9 cellular contexts compared by ENCODE assay signal in the genomic region with DNA sequence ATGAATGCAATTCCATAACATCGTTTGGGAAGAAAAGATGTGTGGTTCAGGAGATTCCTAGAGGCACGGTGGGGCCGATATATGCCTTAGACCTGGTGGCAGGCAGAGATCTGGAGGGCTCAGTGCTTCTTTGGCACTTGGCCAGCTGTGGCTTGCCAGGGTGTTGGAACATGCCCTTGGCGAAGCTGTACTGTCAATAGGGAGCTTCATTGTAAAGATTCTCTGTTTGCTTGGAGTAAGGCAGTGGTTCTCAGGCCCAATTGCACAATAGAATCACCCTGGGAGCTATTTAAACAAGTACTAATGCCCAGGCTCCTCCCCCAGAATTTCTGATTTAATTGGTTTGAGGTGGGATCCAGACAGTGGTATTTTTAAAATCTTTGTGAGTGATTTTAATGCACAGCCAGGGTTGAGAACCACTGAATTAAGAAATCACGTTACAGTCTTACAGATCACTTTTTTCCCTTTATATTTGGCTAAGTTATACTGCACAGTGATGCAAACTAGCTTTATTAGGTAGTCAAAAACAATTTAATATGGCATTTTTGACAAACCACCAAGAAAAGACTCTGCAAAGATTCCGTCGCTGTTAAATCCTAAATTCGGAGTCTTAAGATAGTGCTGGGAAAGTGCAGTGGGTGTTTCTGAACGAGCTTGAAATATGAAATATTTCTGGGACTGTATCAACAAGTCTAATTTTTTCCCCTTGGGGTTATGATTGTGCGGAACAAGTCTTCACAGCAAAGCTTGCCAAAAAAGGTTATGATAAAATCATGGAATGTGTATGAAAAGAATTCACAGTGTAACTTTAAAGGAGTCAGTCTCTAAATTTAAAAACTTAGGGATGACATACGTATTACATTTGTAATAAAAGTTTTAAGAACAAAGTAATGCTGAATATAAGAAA.
A peak's percentile ranks its signal among the peaks of the same experiment; 100 is the strongest.
DNase-seq lines count a peak whose midpoint lies in the region; TF ChIP-seq lines count a peak whose summit lies in the region.
"Had no signal": no experiment of that assay in that cellular context is flagged by ENCODE, and none has a peak within 500 bp of the region (broad histone marks: within the 10 kb centered on the region; RNA-seq: fewer than 3 reads in every experiment).

No MANE protein-coding gene starts in this region.

- H3K79me2 ChIP-seq in osteoblast (ENCODE audit: insufficient read depth, low read length), result peaks cover 68% of the 10 kb centered on the region

- no peak overlapping the region for H2AFZ ChIP-seq in osteoblast (ENCODE audit: low read length)

- peak overlapping the region; percentile 69 for H3K4me2 ChIP-seq in osteoblast (ENCODE audit: insufficient read depth, low read length)

- H3K27me3 ChIP-seq in BE2C (peaks cover 4% of the 10 kb centered on the region; the same call in 1 of the 2 replicates), osteoblast (ENCODE audit: insufficient read depth, low read length) (no peaks in the 10 kb centered on the region)

- H4K20me1 ChIP-seq in osteoblast (ENCODE audit: insufficient read depth, low read length), result peaks cover 17% of the 10 kb centered on the region

- H3K27ac ChIP-seq in epithelial cell of prostate, result peak overlapping the region; percentile 50
- H3K27ac ChIP-seq in osteoblast (ENCODE audit: low read depth, low read length), result peak overlapping the region; percentile 87

- TF ChIP-seq CTCF in BE2C (IDR thresholded peaks at IDR 0.05; ENCODE audit: low read depth, low read length) (no peak), osteoblast (IDR thresholded peaks at IDR 0.05; ENCODE audit: extremely low read depth, low read depth, low read length) (no peak)

- H3K4me3 ChIP-seq in BE2C (ENCODE audit: low read depth, low read length) (no peak overlapping the region), osteoblast (ENCODE audit: insufficient read depth, low read length) (peak overlapping the region; percentile 26)

- DNase-seq in BE2C, result peak; percentile 23
- DNase-seq in NCI-H345 (lab: John Stamatoyannopoulos, UW), result peak; percentile 73
- peak; percentile 45 for DNase-seq in epithelial cell of prostate (ENCODE audit: low read depth, low spot score)
- DNase-seq in osteoblast (ENCODE audit: insufficient read length, low spot score, missing footprints), result peak; percentile 70
- DNase-seq in ecto neural progenitor cell (ENCODE audit: low spot score), result no peak
- DNase-seq in activated CD4-positive, alpha-beta T cell treated with anti-CD3 and anti-CD28 coated beads, Interleukin-2, amount 50 U/mL, for 4 hours, result no peak
- DNase-seq in activated CD4-positive, alpha-beta T cell treated with anti-CD3 and anti-CD28 coated beads, Interleukin-2, amount 50 U/mL, for 1 hour, result no peak
- DNase-seq in DMS114 treated with DMSO at 0.1 percent for 48 hours (lab: John Stamatoyannopoulos, UW; ENCODE audit: unreplicated experiment), result no peak
- DNase-seq: stimulated activated CD4-positive, alpha-beta T cell treated with anti-CD3 and anti-CD28 coated beads, Interleukin-4, amount 100 ng/mL, for 24 hours had no signal

- H3K4me1 ChIP-seq in BE2C (no peaks in the 10 kb centered on the region), osteoblast (ENCODE audit: insufficient read depth, low read length) (peaks cover 75% of the 10 kb centered on the region)

- H3K9me3 ChIP-seq in BE2C, result no peaks in the 10 kb centered on the region
- H3K9me3 ChIP-seq in osteoblast (ENCODE audit: low read depth, low read length), result no peaks in the 10 kb centered on the region

- H3K36me3 ChIP-seq in BE2C, result no peaks in the 10 kb centered on the region
- peaks cover 18% of the 10 kb centered on the region for H3K36me3 ChIP-seq in osteoblast (ENCODE audit: insufficient read depth, low read length)

Comparison
In these comparisons a context has a peak if more than half of its experiments do, and no peak if none do; other contexts are left out.
1. DNase-seq: peak in BE2C (single experiment), NCI-H345 (single experiment), epithelial cell of prostate (single experiment) and osteoblast (single experiment); none in ecto neural progenitor cell (single experiment), activated CD4-positive, alpha-beta T cell treated with anti-CD3 and anti-CD28 coated beads, Interleukin-2, amount 50 U/mL, for 4 hours (0 of 2), activated CD4-positive, alpha-beta T cell treated with anti-CD3 and anti-CD28 coated beads, Interleukin-2, amount 50 U/mL, for 1 hour (single experiment) and DMS114 treated with DMSO at 0.1 percent for 48 hours (single experiment).